9 cellular contexts compared by ENCODE assay signal in the genomic region with DNA sequence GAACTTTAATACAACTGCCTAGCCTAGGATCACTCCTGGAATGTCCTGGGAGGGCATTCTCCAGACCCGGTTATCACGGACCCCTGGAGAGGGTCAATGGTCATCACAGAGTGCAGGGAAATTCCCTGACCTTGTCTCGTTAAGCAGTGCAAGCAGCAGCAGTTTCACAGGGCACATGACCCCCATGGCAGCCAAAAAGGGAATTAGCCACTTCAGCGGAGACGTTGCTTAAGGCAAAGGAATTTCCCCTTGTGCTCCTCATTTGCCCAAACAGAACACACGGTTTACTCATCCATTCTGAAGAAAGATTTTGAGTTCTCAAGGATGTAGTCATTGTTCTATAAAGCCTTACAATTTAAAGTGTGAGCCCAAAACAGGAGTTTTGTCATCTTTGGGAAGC.
A peak's percentile ranks its signal among the peaks of the same experiment; 100 is the strongest.
DNase-seq lines count a peak whose midpoint lies in the region; ATAC-seq and TF ChIP-seq lines count a peak whose summit lies in the region.
"Had no signal": no experiment of that assay in that cellular context is flagged by ENCODE, and none has a peak within 500 bp of the region (broad histone marks: within the 10 kb centered on the region; RNA-seq: fewer than 3 reads in every experiment).

No MANE protein-coding gene starts in this region.

- ATAC-seq in HG03520 (IDR thresholded peaks at IDR 0.05; ENCODE audit: unreplicated experiment) (no peak), HG02970 (IDR thresholded peaks at IDR 0.05; ENCODE audit: low FRiP score, unreplicated experiment) (no peak)

- H3K27ac Mint-ChIP-seq in endodermal cell = peak overlapping the region; percentile 66

- peaks cover 13% of the 10 kb centered on the region for H3K4me1 ChIP-seq in MM.1S (ENCODE audit: low read length)
- H3K4me1 ChIP-seq in endodermal cell (ENCODE audit: control insufficient read depth, insufficient read depth, low read length) = peaks cover 10% of the 10 kb centered on the region
- peaks cover 7% of the 10 kb centered on the region for H3K4me1 ChIP-seq in mesenchymal stem cell (ENCODE audit: control insufficient read depth, insufficient read depth, low read depth, low read length)
- peaks cover 35% of the 10 kb centered on the region for H3K4me1 ChIP-seq in vagina
- no peaks in the 10 kb centered on the region for H3K4me1 ChIP-seq in HAP-1

- no peaks in the 10 kb centered on the region for H3K9me3 Mint-ChIP-seq in endodermal cell

- no peaks in the 10 kb centered on the region for H3K27me3 ChIP-seq in MM.1S (replicated peaks; ENCODE audit: insufficient read depth, low read length)
- H3K27me3 ChIP-seq in endodermal cell (ENCODE audit: control insufficient read depth, insufficient read depth, low read length, poor library complexity, severe bottlenecking) = no peaks in the 10 kb centered on the region
- H3K27me3 ChIP-seq in mesenchymal stem cell (ENCODE audit: control insufficient read depth in 1 of 2, insufficient read depth in 1 of 2, low read length in 2 of 2) = no peaks in the 10 kb centered on the region
- no peaks in the 10 kb centered on the region for H3K27me3 ChIP-seq in vagina
- peaks cover 5% of the 10 kb centered on the region; the same call in 1 of the 2 replicates for H3K27me3 ChIP-seq in HAP-1 (ENCODE audit: low read depth)

- peaks cover 11% of the 10 kb centered on the region for H3K4me1 Mint-ChIP-seq in endodermal cell

- no peak for TF ChIP-seq POLR2A in vagina (IDR thresholded peaks at IDR 0.05)

- in situ Hi-C loops in HAP-1 (cut with MboI; ENCODE audit: low sequenced_read_pairs) = loop anchor here (10.0 kb wide), 1 partner anchor 645 kb away; no protein-coding TSS in a partner anchor

- peak overlapping the region; percentile 33; the same call in 1 of the 2 replicates for H3K4me2 ChIP-seq in MM.1S (ENCODE audit: low read depth, low read length)
- H3K4me2 ChIP-seq in mesenchymal stem cell (ENCODE audit: low read length, poor library complexity, severe bottlenecking) = no peak overlapping the region

- no peaks in the 10 kb centered on the region for H3K36me3 ChIP-seq in MM.1S (replicated peaks; ENCODE audit: insufficient read depth, low read length)
- no peaks in the 10 kb centered on the region for H3K36me3 ChIP-seq in endodermal cell (ENCODE audit: control insufficient read depth, insufficient read depth, low read length)
- no peaks in the 10 kb centered on the region for H3K36me3 ChIP-seq in mesenchymal stem cell (ENCODE audit: control insufficient read depth in 1 of 2, insufficient read depth in 2 of 2, low read depth in 1 of 2, low read length in 2 of 2)
- no peaks in the 10 kb centered on the region for H3K36me3 ChIP-seq in vagina
- no peaks in the 10 kb centered on the region for H3K36me3 ChIP-seq in HAP-1 (replicated peaks)
- H3K36me3 ChIP-seq: WERI-Rb-1 had no signal

- no peaks in the 10 kb centered on the region for H4K20me1 ChIP-seq in MM.1S (ENCODE audit: insufficient read depth, low read length)

- H2BK12ac ChIP-seq in mesenchymal stem cell (ENCODE audit: low read length in 2 of 2) = no peak overlapping the region

- WGBS in endodermal cell (ENCODE audit: insufficient coverage in 1 of 2, insufficient read length in 1 of 2), 2 experiments = 33 to 50% methylated on average over 2 to 6 of the region's 6 CpGs
- WGBS in mesenchymal stem cell = under 1% methylated on average over 5 of the region's 6 CpGs

- H3K27ac ChIP-seq in MM.1S (ENCODE audit: low read length) (no peak overlapping the region), endodermal cell (ENCODE audit: low read depth, low read length) (no peak overlapping the region), mesenchymal stem cell (ENCODE audit: low read length, poor library complexity, severe bottlenecking) (peak overlapping the region; percentile 2), vagina (peak overlapping the region; percentile 81)
- H3K27ac ChIP-seq: KMS-11, WERI-Rb-1 had no signal

- no peaks in the 10 kb centered on the region for H3K79me2 ChIP-seq in MM.1S (ENCODE audit: low read length)

- no peaks in the 10 kb centered on the region for H3K27me3 Mint-ChIP-seq in endodermal cell (ENCODE audit: insufficient read depth)

- no peak overlapping the region for H2BK5ac ChIP-seq in mesenchymal stem cell (ENCODE audit: low read depth, low read length, poor library complexity, severe bottlenecking)

- no peak for DNase-seq in MM.1S
- peak; percentile 72 for DNase-seq in endodermal cell
- DNase-seq in mesenchymal stem cell = peak; percentile 91
- peak in 1 of 2 donors; percentile 95 for DNase-seq in vagina (ENCODE audit: extremely low spot score in 2 of 2)
- DNase-seq in HAP-1 (ENCODE audit: low spot score in 2 of 2) = no peak
- DNase-seq: WERI-Rb-1 had no signal

- no peak overlapping the region for H3K14ac ChIP-seq in mesenchymal stem cell (ENCODE audit: low read length in 2 of 2)

- no peaks in the 10 kb centered on the region for H3K79me1 ChIP-seq in mesenchymal stem cell (replicated peaks; ENCODE audit: low read length, poor library complexity, severe bottlenecking)

- no peak overlapping the region for H4K8ac ChIP-seq in mesenchymal stem cell (ENCODE audit: low read length)

- TF ChIP-seq CTCF in MM.1S (IDR thresholded peaks at IDR 0.05; ENCODE audit: low read length) = no peak
- TF ChIP-seq CTCF in endodermal cell (conservative IDR thresholded peaks at IDR 0.05) = no peak
- TF ChIP-seq CTCF in vagina (IDR thresholded peaks at IDR 0.05) = no peak

- H3F3A ChIP-seq in MM.1S (ENCODE audit: insufficient read depth, low read length) = no peaks in the 10 kb centered on the region

- H3K9me3 ChIP-seq in MM.1S (replicated peaks; ENCODE audit: insufficient read depth, low read length) = no peaks in the 10 kb centered on the region
- H3K9me3 ChIP-seq in endodermal cell (ENCODE audit: control insufficient read depth, low read length) = no peaks in the 10 kb centered on the region
- H3K9me3 ChIP-seq in mesenchymal stem cell (ENCODE audit: control insufficient read depth, low read length) = no peaks in the 10 kb centered on the region
- H3K9me3 ChIP-seq in vagina = no peaks in the 10 kb centered on the region
- no peaks in the 10 kb centered on the region for H3K9me3 ChIP-seq in HAP-1

- no peaks in the 10 kb centered on the region for H3K36me3 Mint-ChIP-seq in endodermal cell (ENCODE audit: low read depth)

- H3K4me3 Mint-ChIP-seq in endodermal cell = no peak overlapping the region

- no peak overlapping the region for H2BK120ac ChIP-seq in mesenchymal stem cell (ENCODE audit: low read depth, low read length)

- H3K23ac ChIP-seq in mesenchymal stem cell (ENCODE audit: low read length in 2 of 2) = no peak overlapping the region

- H3K18ac ChIP-seq in mesenchymal stem cell (ENCODE audit: low read depth in 1 of 2, low read length in 2 of 2) = no peak overlapping the region

- intact Hi-C loops in vagina (cut with DNase I) = loop anchor here (10.0 kb wide), 1 partner anchor 665 kb away; no protein-coding TSS in a partner anchor

- H3K9ac ChIP-seq in MM.1S (ENCODE audit: low read length) (no peak overlapping the region), endodermal cell (ENCODE audit: extremely low read depth, low read length, poor library complexity, severe bottlenecking) (no peak overlapping the region), mesenchymal stem cell (ENCODE audit: low read length) (peak overlapping the region; percentile 87)
- H3K9ac ChIP-seq: KMS-11 had no signal

- H3K9me2 ChIP-seq in MM.1S (replicated peaks; ENCODE audit: insufficient read depth, low read length) = no peaks in the 10 kb centered on the region

- no peak overlapping the region for H3K4me3 ChIP-seq in MM.1S (ENCODE audit: low read length)
- no peak overlapping the region for H3K4me3 ChIP-seq in endodermal cell (ENCODE audit: low read length)
- peak overlapping the region in 1 of 2 experiments; percentile 40 for H3K4me3 ChIP-seq in mesenchymal stem cell (ENCODE audit: insufficient read depth in 1 of 2, low read depth in 1 of 2, low read length in 2 of 2)
- no peak overlapping the region for H3K4me3 ChIP-seq in vagina
- no peak overlapping the region for H3K4me3 ChIP-seq in HAP-1

- peak overlapping the region; percentile 61 for H2AFZ ChIP-seq in MM.1S (ENCODE audit: low read length)
- no peak overlapping the region for H2AFZ ChIP-seq in mesenchymal stem cell (ENCODE audit: low read depth, low read length)

- no peak overlapping the region for H3K4ac ChIP-seq in mesenchymal stem cell (ENCODE audit: low read depth in 1 of 2, low read length in 2 of 2)

- no peak overlapping the region for H2BK15ac ChIP-seq in mesenchymal stem cell (ENCODE audit: low read depth, poor library complexity, severe bottlenecking)

- H4K91ac ChIP-seq in mesenchymal stem cell (ENCODE audit: low read length) = no peak overlapping the region

- no peak overlapping the region for H2AK5ac ChIP-seq in mesenchymal stem cell (ENCODE audit: low read length, severe bottlenecking)

Comparison
In these comparisons a context has a peak if more than half of its experiments do, and no peak if none do; other contexts are left out.
1. DNase-seq: peak in endodermal cell (single experiment) and mesenchymal stem cell (single experiment); none in MM.1S (single experiment) and HAP-1 (0 of 2).
2. H3K27ac ChIP-seq: peak in mesenchymal stem cell (single experiment) and vagina (single experiment); none in MM.1S (single experiment) and endodermal cell (single experiment).